Comparison of ENCODE assay signal across 8 cellular contexts in genomic region chr17:80991645-80992076, GRCh38. TPM values are rescaled to one million over a fixed set of nuclear protein-coding genes. Genes with fewer than 3 reads are reported as not detected.
DNase-seq lines count a peak whose midpoint lies in the region; TF ChIP-seq lines count a peak whose summit lies in the region.

TSS of gene CHMP6 (plus strand) at chr17:80991841. CDS start at chr17:80991919, 78 bp downstream.

- H3K9me3 ChIP-seq in adipocyte (ENCODE audit: control insufficient read depth, low read length) (no peaks in the 10 kb centered on the region), trophoblast cell (ENCODE audit: insufficient read depth, low read depth, low read length) (peaks cover 3% of the 10 kb centered on the region), tibial nerve (no peaks in the 10 kb centered on the region)

- peaks cover 43% of the 10 kb centered on the region for H3K4me1 ChIP-seq in adipocyte (ENCODE audit: control insufficient read depth, insufficient read depth, low read length)
- H3K4me1 ChIP-seq in trophoblast cell (ENCODE audit: control insufficient read depth in 1 of 2, insufficient read depth in 2 of 2, low read length in 2 of 2): peaks cover 3% of the 10 kb centered on the region in 2 experiments
- H3K4me1 ChIP-seq in tibial nerve: peaks cover 0 to 43% (median 27%) of the 10 kb centered on the region in 4 donors

- peak in 1 of 2 donors; percentile 27 for TF ChIP-seq POLR2A in tibial nerve (IDR thresholded peaks at IDR 0.05)

- peaks cover 5% of the 10 kb centered on the region for H3K79me2 ChIP-seq in trophoblast cell (ENCODE audit: control insufficient read depth, insufficient read depth, low read length, poor library complexity)

- peak within 1 kb of the TSS; percentile 96 for H2AFZ ChIP-seq in trophoblast cell (ENCODE audit: insufficient read depth, low read length, poor library complexity)

- peak; percentile 20 for DNase-seq in NK-92 treated with Interleukin-12 subunit alpha and Interleukin-12 subunit beta, amount 100 ng/mL, for 24 hours (lab: John Stamatoyannopoulos, UW)
- no peak for DNase-seq in NK-92 (lab: John Stamatoyannopoulos, UW; ENCODE audit: unreplicated experiment)
- peak; percentile 63 for DNase-seq in Jurkat, Clone E6-1 (ENCODE audit: low read depth, low spot score)
- DNase-seq in T-helper 1 cell: peak; percentile 39 to 76 (median 60)
- DNase-seq in adipocyte (ENCODE audit: low read depth): peak; percentile 86
- DNase-seq in cardiac septum (ENCODE audit: low spot score): no peak
- peak; percentile 48 to 83 for DNase-seq in trophoblast cell
- DNase-seq in tibial nerve (ENCODE audit: low spot score in 2 of 2): peak; percentile 52 to 62

- peak within 1 kb of the TSS; percentile 60 for H3K4ac ChIP-seq in trophoblast cell (ENCODE audit: low read depth, low read length)

- no peak within 1 kb of the TSS for H3K23ac ChIP-seq in trophoblast cell (ENCODE audit: low read length)

- peak within 1 kb of the TSS; percentile 95 for H4K8ac ChIP-seq in trophoblast cell (ENCODE audit: low read depth, low read length)

- peak within 1 kb of the TSS; percentile 69 for H3K18ac ChIP-seq in trophoblast cell (ENCODE audit: low read length)

- H3K4me3 ChIP-seq in Jurkat, Clone E6-1 (ENCODE audit: low read length): peak within 1 kb of the TSS; percentile 78
- peak within 1 kb of the TSS; percentile 84 for H3K4me3 ChIP-seq in adipocyte (ENCODE audit: low read length)
- H3K4me3 ChIP-seq in trophoblast cell (ENCODE audit: low read depth, low read length): peak within 1 kb of the TSS; percentile 89
- peak within 1 kb of the TSS; percentile 78 to 97 (median 92) for H3K4me3 ChIP-seq in tibial nerve

- peak in 1 of 2 donors; percentile 57 for TF ChIP-seq EP300 in tibial nerve (IDR thresholded peaks at IDR 0.05)

- H3K27ac ChIP-seq in trophoblast cell (ENCODE audit: low read depth, low read length): no peak within 1 kb of the TSS
- H3K27ac ChIP-seq in tibial nerve: peak within 1 kb of the TSS; percentile 52 to 90 (median 81)

- intact Hi-C loops in cardiac septum (cut with DNase I): no loop called here

- no peaks in the 10 kb centered on the region for H3K27me3 ChIP-seq in adipocyte (replicated peaks; ENCODE audit: control insufficient read depth, insufficient read depth, low read length)
- peaks cover 4% of the 10 kb centered on the region for H3K27me3 ChIP-seq in trophoblast cell (ENCODE audit: insufficient read depth, low read length)
- H3K27me3 ChIP-seq in tibial nerve: no peaks in the 10 kb centered on the region

- TF ChIP-seq CTCF in tibial nerve (IDR thresholded peaks at IDR 0.05): peak; percentile 26 to 94 (median 72)

- H3K4me2 ChIP-seq in trophoblast cell (ENCODE audit: low read length): peak within 1 kb of the TSS; percentile 95

- H4K91ac ChIP-seq in trophoblast cell (ENCODE audit: low read depth, low read length): peak within 1 kb of the TSS; percentile 77

- H3K36me3 ChIP-seq in adipocyte (ENCODE audit: control insufficient read depth, insufficient read depth, low read length, severe bottlenecking) (peaks cover 17% of the 10 kb centered on the region), trophoblast cell (ENCODE audit: control insufficient read depth in 1 of 2, insufficient read depth in 2 of 2, low read length in 2 of 2) (peaks cover 17 to 19% of the 10 kb centered on the region in 2 experiments), tibial nerve (peaks cover 2 to 34% (median 9%) of the 10 kb centered on the region in 3 donors)

- H3K9ac ChIP-seq in adipocyte (ENCODE audit: low read length): peak within 1 kb of the TSS; percentile 89
- peak within 1 kb of the TSS; percentile 84 for H3K9ac ChIP-seq in trophoblast cell (ENCODE audit: low read length)

- H4K12ac ChIP-seq in trophoblast cell (ENCODE audit: low read depth, low read length): peak within 1 kb of the TSS; percentile 77

- H2BK120ac ChIP-seq in trophoblast cell (ENCODE audit: insufficient read depth, low read length, poor library complexity): peak within 1 kb of the TSS; percentile 47

- H3K14ac ChIP-seq in trophoblast cell (ENCODE audit: low read length): peak within 1 kb of the TSS; percentile 53

- H2BK12ac ChIP-seq in trophoblast cell (ENCODE audit: low read length): no peak within 1 kb of the TSS

- peak within 1 kb of the TSS; percentile 50 for H2AK5ac ChIP-seq in trophoblast cell (ENCODE audit: low read length)

- no CpG with 5 or more reads among the region's 66 CpGs for WGBS in trophoblast cell (ENCODE audit: extremely low coverage, insufficient coverage, insufficient read length)
- 0% methylated on average over 16 to 48 of the region's 66 CpGs for WGBS in tibial nerve, 2 donors

- peaks cover 4% of the 10 kb centered on the region for H3K79me1 ChIP-seq in trophoblast cell (ENCODE audit: low read length)

- no peak within 1 kb of the TSS for H2BK5ac ChIP-seq in trophoblast cell (ENCODE audit: low read depth, low read length, poor library complexity)

RNA-seq across cellular contexts. Expression of gene CHMP6, which starts in this region (rescaled TPM):
- polyA plus RNA-seq in Jurkat, Clone E6-1 (2012; ENCODE audit: insufficient read depth, insufficient read length): 19.8 TPM
- total RNA-seq in cardiac septum: 21.7 TPM
- 10.3 and 10.7 TPM in 2 replicates for polyA plus RNA-seq in trophoblast cell (2013)
- 10 to 100 TPM; 30.6 to 46.3 (median 40.2) TPM for total RNA-seq in tibial nerve

Comparison
In these comparisons a context has a peak if more than half of its experiments do, and no peak if none do; other contexts are left out.
1. DNase-seq: peak in NK-92 treated with Interleukin-12 subunit alpha and Interleukin-12 subunit beta, amount 100 ng/mL, for 24 hours (single experiment), Jurkat, Clone E6-1 (single experiment), T-helper 1 cell (5 of 5), adipocyte (single experiment), trophoblast cell (2 of 2) and tibial nerve (2 of 2); none in NK-92 (single experiment) and cardiac septum (single experiment).
2. Peak in every context shown above with its lines, with median percentiles within 50 percentile points of each other: H3K4me3 ChIP-seq.